Comparison of ENCODE assay signal across 6 cellular contexts in the genomic region with DNA sequence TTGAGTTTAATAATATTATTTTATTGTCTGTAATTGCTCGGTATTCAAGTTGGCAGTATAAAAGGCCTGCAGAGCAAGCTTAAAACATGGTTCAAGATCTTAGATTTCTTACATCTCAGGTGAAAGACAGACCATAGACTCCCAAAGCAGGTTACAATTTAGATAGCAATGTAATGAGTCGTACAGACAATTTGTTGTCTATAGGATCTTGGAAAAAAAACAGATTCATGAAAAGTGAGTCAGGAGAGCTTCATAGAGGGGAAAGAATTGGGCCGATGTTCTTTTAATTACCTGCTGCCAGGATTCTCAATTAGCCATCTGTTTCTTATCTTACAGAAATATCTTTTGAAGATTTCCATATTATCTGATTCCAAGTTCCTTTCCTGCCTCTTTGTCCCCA.
A peak's percentile ranks its signal among the peaks of the same experiment; 100 is the strongest.
DNase-seq lines count a peak whose midpoint lies in the region; ATAC-seq and TF ChIP-seq lines count a peak whose summit lies in the region.
"Not testable (repeated sequence)": the region's sequence is repeated elsewhere in the genome, so short reads cannot be mapped to it uniquely, and the experiment has no call there.

No MANE protein-coding gene starts in this region.

- not testable (repeated sequence) for H3K9me2 ChIP-seq in GM23248 (ENCODE audit: insufficient read depth); PC-9 (ENCODE audit: insufficient read depth)

- H3K9me3 ChIP-seq in GM23248 (ENCODE audit: low read depth); PC-9 (ENCODE audit: insufficient read depth, low read depth); RWPE2 (ENCODE audit: severe bottlenecking): not testable (repeated sequence)

- not testable (repeated sequence) for H3K79me2 ChIP-seq in GM23248 (ENCODE audit: insufficient read depth); PC-9 (ENCODE audit: low read depth)

- not testable (repeated sequence) for H3K27ac Mint-ChIP-seq in HFFc6

- not testable (repeated sequence) for H2AFZ ChIP-seq in GM23248, PC-9

- CTCF ChIA-PET in PC-9 (lab: Charles Lee): not testable (repeated sequence)

- not testable (repeated sequence) for TF ChIP-seq CTCF in HFFc6 (IDR thresholded peaks at IDR 0.05); PC-9 (conservative IDR thresholded peaks at IDR 0.05); RWPE2 (IDR thresholded peaks at IDR 0.05; ENCODE audit: poor library complexity, severe bottlenecking)

- H3K27me3 ChIP-seq in GM23248 (replicated peaks; ENCODE audit: insufficient read depth); PC-9 (ENCODE audit: insufficient read depth, low read depth); RWPE2 (ENCODE audit: insufficient read depth, poor library complexity, severe bottlenecking): not testable (repeated sequence)

- 0 to 14% methylated on average over 2 of the region's 3 CpGs for WGBS in GM23248 (ENCODE audit: low coverage in 1 of 2, low lambda C conversion rate in 2 of 2, missing lambda C conversion rate in 2 of 2), 2 experiments

- peak overlapping the region; percentile 41 for H3K27ac ChIP-seq in GM23248
- H3K27ac ChIP-seq in PC-9: peak overlapping the region; percentile 63
- peak overlapping the region; percentile 51 for H3K27ac ChIP-seq in RWPE2 (ENCODE audit: poor library complexity, severe bottlenecking)
- peak overlapping the region; percentile 39 for H3K27ac ChIP-seq in epithelial cell of prostate

- not testable (repeated sequence) for H3K9me3 Mint-ChIP-seq in HFFc6

- BruUV-seq in PC-9 (replicated peaks; lab: Mats Ljungman, UMichigan): not testable (repeated sequence)

- not testable (repeated sequence) for H3K4me3 Mint-ChIP-seq in HFFc6

- H3K4me1 ChIP-seq in GM23248 (ENCODE audit: insufficient read depth); RWPE2 (ENCODE audit: insufficient read depth, poor library complexity, severe bottlenecking): not testable (repeated sequence)
- peaks cover 10% of the 10 kb centered on the region; the same call in 1 of the 2 replicates for H3K4me1 ChIP-seq in PC-9 (replicated peaks; ENCODE audit: insufficient read depth)

- not testable (repeated sequence) for H3K36me3 Mint-ChIP-seq in HFFc6 (ENCODE audit: low read depth)

- intact Hi-C loops in PC-9 (cut with micrococcal nuclease; ENCODE audit: unreplicated experiment): not testable (repeated sequence)

- H3F3A ChIP-seq in GM23248 (ENCODE audit: insufficient read depth); PC-9 (ENCODE audit: insufficient read depth, low read depth): not testable (repeated sequence)

- not testable (repeated sequence) for H3K4me3 ChIP-seq in GM23248; PC-9; RWPE2 (ENCODE audit: severe bottlenecking)

- not testable (repeated sequence) for H3K9ac ChIP-seq in GM23248

- not testable (repeated sequence) for H3K36me3 ChIP-seq in GM23248 (ENCODE audit: low read depth); PC-9 (ENCODE audit: low read depth); RWPE2 (ENCODE audit: low read depth)

- H3K4me2 ChIP-seq in GM23248 (ENCODE audit: unreplicated experiment); PC-9: not testable (repeated sequence)

- peak; percentile 37 for ATAC-seq in RWPE2 (ENCODE audit: low read depth)
- peak; percentile 74 for ATAC-seq in SK-N-SH treated with all-trans-retinoic acid at 6 μM for 48 hours

- not testable (repeated sequence) for H3K27me3 Mint-ChIP-seq in HFFc6 (ENCODE audit: insufficient read depth)

- in situ Hi-C loops in GM23248 (cut with MboI): not testable (repeated sequence)

- H3K4me1 Mint-ChIP-seq in HFFc6 (ENCODE audit: low read depth): peaks cover 27% of the 10 kb centered on the region

- not testable (repeated sequence) for DNase-seq in GM23248; PC-9; RWPE2 (ENCODE audit: low spot score); epithelial cell of prostate (ENCODE audit: low read depth, low spot score)
- peak; percentile 38 for DNase-seq in HFFc6

- POLR2A ChIA-PET in PC-9 (lab: Charles Lee; ENCODE audit: unreplicated experiment): not testable (repeated sequence)

- H4K20me1 ChIP-seq in GM23248 (ENCODE audit: insufficient read depth); PC-9 (ENCODE audit: insufficient read depth): not testable (repeated sequence)
